ENCODE assay signal across 19 cellular contexts in genomic region chr16:6483634-6484033, GRCh38.
A peak's percentile ranks its signal among the peaks of the same experiment; 100 is the strongest.
DNase-seq lines count a peak whose midpoint lies in the region; ATAC-seq lines count a peak whose summit lies in the region.
"Had no signal": no experiment of that assay in that cellular context is flagged by ENCODE, and none has a peak within 500 bp of the region (broad histone marks: within the 10 kb centered on the region; RNA-seq: fewer than 3 reads in every experiment).

No MANE protein-coding gene starts in this region.

- H3K27ac Mint-ChIP-seq in naive thymus-derived CD4-positive, alpha-beta T cell = no peak overlapping the region
- H3K27ac Mint-ChIP-seq: activated CD4-positive, alpha-beta T cell treated with anti-CD3 and anti-CD28 coated beads, Interleukin-2, amount 10 ng/mL, durations not matched to agents 24 days and 14 days; stimulated activated naive CD8-positive, alpha-beta T cell treated with anti-CD3 and anti-CD28 coated beads, Interleukin-15, Interleukin-2, amounts not matched to agents 100 ng/mL and 50 ng/mL, for 24 hours had no signal

- peaks cover 0 to 7% of the 10 kb centered on the region in 2 donors for H3K27me3 ChIP-seq in naive thymus-derived CD4-positive, alpha-beta T cell (ENCODE audit: control insufficient read depth in 2 of 2, insufficient read depth in 2 of 2, low read length in 2 of 2)

- peak; percentile 42 for DNase-seq in Ammon's horn (ENCODE audit: low spot score)
- peak; percentile 85 for DNase-seq in NCI-H2227 (lab: John Stamatoyannopoulos, UW; ENCODE audit: unreplicated experiment)
- DNase-seq in ecto neural progenitor cell (ENCODE audit: low spot score) = peak; percentile 74
- peak; percentile 20 for DNase-seq in medulla oblongata (ENCODE audit: extremely low spot score)
- DNase-seq in naive thymus-derived CD4-positive, alpha-beta T cell = no peak
- DNase-seq: activated CD4-positive, alpha-beta T cell treated with anti-CD3 and anti-CD28 coated beads, Interleukin-2, amount 10 ng/mL, durations not matched to agents 24 days and 14 days; activated gamma-delta T cell treated with Interleukin-2 at 50 U/mL for 16 hours; IMR-90; mesenchymal stem cell; MM.1S; NCI-H1930; NCI-H510A treated with DMSO at 0.1 percent for 48 hours; SW 1271 had no signal

- CTCF ChIA-PET in naive thymus-derived CD4-positive, alpha-beta T cell (lab: Charles Lee) = no interaction called here

- H3K4me1 ChIP-seq in naive thymus-derived CD4-positive, alpha-beta T cell (ENCODE audit: control insufficient read depth in 2 of 2, insufficient read depth in 2 of 2, low read length in 2 of 2) = no peaks in the 10 kb centered on the region
- H3K4me1 ChIP-seq: gastroesophageal sphincter had no signal

- H3K4me3 Mint-ChIP-seq in naive thymus-derived CD4-positive, alpha-beta T cell = no peak overlapping the region
- H3K4me3 Mint-ChIP-seq: activated CD4-positive, alpha-beta T cell treated with anti-CD3 and anti-CD28 coated beads, Interleukin-2, amount 10 ng/mL, durations not matched to agents 24 days and 14 days; stimulated activated naive CD8-positive, alpha-beta T cell treated with anti-CD3 and anti-CD28 coated beads, Interleukin-15, Interleukin-2, amounts not matched to agents 100 ng/mL and 50 ng/mL, for 24 hours had no signal

- no peaks in the 10 kb centered on the region for H3K9me3 ChIP-seq in naive thymus-derived CD4-positive, alpha-beta T cell (ENCODE audit: control insufficient read depth in 2 of 3, low read length in 3 of 3)

- peaks cover 4 to 40% (median 29%) of the 10 kb centered on the region in 5 donors for H3K27me3 Mint-ChIP-seq in naive thymus-derived CD4-positive, alpha-beta T cell

- H3K4me3 ChIP-seq in naive thymus-derived CD4-positive, alpha-beta T cell (ENCODE audit: low read length) = no peak overlapping the region
- H3K4me3 ChIP-seq: gastroesophageal sphincter had no signal

- H3K27ac ChIP-seq in naive thymus-derived CD4-positive, alpha-beta T cell (ENCODE audit: low read depth, low read length) = no peak overlapping the region
- H3K27ac ChIP-seq: gastroesophageal sphincter had no signal

- intact Hi-C loops in naive thymus-derived CD4-positive, alpha-beta T cell (cut with micrococcal nuclease) = no loop called here

- H3K36me3 ChIP-seq in naive thymus-derived CD4-positive, alpha-beta T cell (ENCODE audit: control insufficient read depth in 2 of 3, insufficient read depth in 3 of 3, low read length in 3 of 3) = no peaks in the 10 kb centered on the region
- H3K36me3 ChIP-seq: gastroesophageal sphincter had no signal

- peaks cover 2 to 19% (median 5%) of the 10 kb centered on the region in 11 donors for H3K9me3 Mint-ChIP-seq in naive thymus-derived CD4-positive, alpha-beta T cell
- H3K9me3 Mint-ChIP-seq: stimulated activated naive CD8-positive, alpha-beta T cell treated with anti-CD3 and anti-CD28 coated beads, Interleukin-15, Interleukin-2, amounts not matched to agents 100 ng/mL and 50 ng/mL, for 24 hours had no signal

- no peaks in the 10 kb centered on the region for H3K4me1 Mint-ChIP-seq in naive thymus-derived CD4-positive, alpha-beta T cell
- H3K4me1 Mint-ChIP-seq: activated CD4-positive, alpha-beta T cell treated with anti-CD3 and anti-CD28 coated beads, Interleukin-2, amount 10 ng/mL, durations not matched to agents 24 days and 14 days had no signal

- POLR2A ChIA-PET in naive thymus-derived CD4-positive, alpha-beta T cell (lab: Charles Lee) = no interaction called here

- no peak for ATAC-seq in HG03196 (IDR thresholded peaks at IDR 0.05; ENCODE audit: unreplicated experiment)
- no peak for ATAC-seq in GM18868 (IDR thresholded peaks at IDR 0.05; ENCODE audit: unreplicated experiment)
- ATAC-seq in naive thymus-derived CD4-positive, alpha-beta T cell = no peak
- ATAC-seq in GM18873 (IDR thresholded peaks at IDR 0.05; ENCODE audit: low FRiP score, unreplicated experiment) = no peak
- ATAC-seq: gastroesophageal sphincter, sciatic nerve had no signal

- H3K36me3 Mint-ChIP-seq in naive thymus-derived CD4-positive, alpha-beta T cell = peaks cover 0 to 4% (median 0%) of the 10 kb centered on the region in 5 donors

Comparison
In these comparisons a context has a peak if more than half of its experiments do, and no peak if none do; other contexts are left out.
1. DNase-seq: peak in Ammon's horn (single experiment), NCI-H2227 (single experiment), ecto neural progenitor cell (single experiment) and medulla oblongata (single experiment); none in naive thymus-derived CD4-positive, alpha-beta T cell (0 of 9).